Comparison of ENCODE assay signal across 1 cellular context in genomic region chr19:38268539-38268938, GRCh38.
TF ChIP-seq lines count a peak whose summit lies in the region.

No MANE protein-coding gene starts in this region.

TF ChIP-seq in IMR-90, 13 proteins besides CTCF, POLR2A, EP300 and RAD21 (continued from another document):
- TF ChIP-seq SMC3 (IDR thresholded peaks at IDR 0.05; ENCODE audit: low read depth, low read length) (no peak), RFX5 (IDR thresholded peaks at IDR 0.05; ENCODE audit: low read depth, low read length) (no peak), MAFK (IDR thresholded peaks at IDR 0.05; ENCODE audit: low read depth, low read length) (no peak), ELK1 (IDR thresholded peaks at IDR 0.05; ENCODE audit: borderline replicate concordance, low read depth, low read length) (no peak), USF2 (IDR thresholded peaks at IDR 0.05; ENCODE audit: low read depth, low read length) (no peak), BHLHE40 (IDR thresholded peaks at IDR 0.05; ENCODE audit: low read depth, low read length) (no peak), CHD1 (IDR thresholded peaks at IDR 0.05; ENCODE audit: low read depth, low read length) (no peak), FOS (IDR thresholded peaks at IDR 0.05; ENCODE audit: low read depth, low read length) (no peak)
